18 cellular contexts compared by ENCODE assay signal in genomic region chr14:101357038-101357437, GRCh38.
DNase-seq lines count a peak whose midpoint lies in the region; ATAC-seq and TF ChIP-seq lines count a peak whose summit lies in the region.
"Had no signal": no experiment of that assay in that cellular context is flagged by ENCODE, and none has a peak within 500 bp of the region (broad histone marks: within the 10 kb centered on the region; RNA-seq: fewer than 3 reads in every experiment).

No MANE protein-coding gene starts in this region.

- no peak for TF ChIP-seq CTCF in DOHH2 (IDR thresholded peaks at IDR 0.05; ENCODE audit: low read depth, low read length, poor library complexity, severe bottlenecking)
- TF ChIP-seq CTCF in coronary artery (IDR thresholded peaks at IDR 0.05): no peak

- H3K36me3 ChIP-seq in DOHH2 (ENCODE audit: control insufficient read depth, low read length): peaks cover 18% of the 10 kb centered on the region; the same call in 1 of the 2 replicates

- ATAC-seq in sciatic nerve: no peak
- ATAC-seq in HG02623 (IDR thresholded peaks at IDR 0.05; ENCODE audit: unreplicated experiment): no peak
- ATAC-seq in HG03460 (IDR thresholded peaks at IDR 0.05; ENCODE audit: unreplicated experiment): no peak
- ATAC-seq: HepG2 had no signal

- H3K27ac ChIP-seq in DOHH2 (ENCODE audit: low read depth, low read length) (peak overlapping the region; percentile 99), coronary artery (no peak overlapping the region)
- H3K27ac ChIP-seq: GM23248 had no signal

- H3K27me3 ChIP-seq in DOHH2 (ENCODE audit: control insufficient read depth, low read length): no peaks in the 10 kb centered on the region

- H3K4me3 ChIP-seq in DOHH2 (ENCODE audit: low read length): peak overlapping the region; percentile 74
- H3K4me3 ChIP-seq in coronary artery: no peak overlapping the region
- H3K4me3 ChIP-seq: GM23248 had no signal

- no peaks in the 10 kb centered on the region for H3K9me2 ChIP-seq in DOHH2 (replicated peaks; ENCODE audit: control insufficient read depth, low read length)

- H3K9me3 ChIP-seq in DOHH2 (ENCODE audit: control insufficient read depth, insufficient read depth, low read length): peaks cover 32% of the 10 kb centered on the region

- peaks cover 33% of the 10 kb centered on the region for H3F3A ChIP-seq in DOHH2 (ENCODE audit: control insufficient read depth, insufficient read depth)

- peak overlapping the region; percentile 98 for H3K4me2 ChIP-seq in DOHH2 (ENCODE audit: low read length)

- H3K79me2 ChIP-seq in DOHH2 (ENCODE audit: control insufficient read depth, low read length): no peaks in the 10 kb centered on the region

- peaks cover 67% of the 10 kb centered on the region for H3K4me1 ChIP-seq in DOHH2 (ENCODE audit: control insufficient read depth, low read length)

- peak; percentile 33 for DNase-seq in activated CD8-positive, alpha-beta memory T cell treated with anti-CD3 and anti-CD28 coated beads, Interleukin-2, amount 50 U/mL, for 48 hours
- DNase-seq in activated CD8-positive, alpha-beta memory T cell treated with anti-CD3 and anti-CD28 coated beads for 24 hours: no peak
- DNase-seq in coronary artery (ENCODE audit: low spot score): peak; percentile 41
- peak; percentile 39 for DNase-seq in sciatic nerve (ENCODE audit: low spot score)
- no peak for DNase-seq in erythroblast (lab: John Stamatoyannopoulos, UW)
- DNase-seq: C1 segment of cervical spinal cord; CD4-positive, CD25-positive, alpha-beta regulatory T cell; CD8-positive, alpha-beta memory T cell; COR-L47; DMS 273 treated with DMSO at 0.1 percent for 48 hours; DMS53; DND-41; GM23248; HCEC 1CT had no signal

- no peak for TF ChIP-seq POLR2A in erythroblast (IDR thresholded peaks at IDR 0.05; ENCODE audit: low read length)

- H4K20me1 ChIP-seq in DOHH2 (ENCODE audit: control insufficient read depth, insufficient read depth, low read depth, low read length): no peaks in the 10 kb centered on the region

- intact Hi-C loops in sciatic nerve (cut with DNase I): no loop called here

Comparison
In these comparisons a context has a peak if more than half of its experiments do, and no peak if none do; other contexts are left out.
1. DNase-seq: peak in activated CD8-positive, alpha-beta memory T cell treated with anti-CD3 and anti-CD28 coated beads, Interleukin-2, amount 50 U/mL, for 48 hours (single experiment), coronary artery (single experiment) and sciatic nerve (single experiment); none in activated CD8-positive, alpha-beta memory T cell treated with anti-CD3 and anti-CD28 coated beads for 24 hours (single experiment) and erythroblast (0 of 2).